ENCODE assay signal across 1 cellular context in genomic region chr16:84862804-84863484, GRCh38.
TF ChIP-seq lines count a peak whose summit lies in the region.

No MANE protein-coding gene starts in this region.

TF ChIP-seq in HEK293, 187 proteins besides CTCF, POLR2A, EP300 and RAD21:
- no peak for TF ChIP-seq INSM2 (tag by site-specific recombination; IDR thresholded peaks at IDR 0.05)
- TF ChIP-seq SCRT2 (tag by site-specific recombination; IDR thresholded peaks at IDR 0.05) = peak; percentile 62
